Comparison of ENCODE assay signal across 9 cellular contexts in genomic region chr11:33687733-33688479, GRCh38. TPM values are rescaled to one million over a fixed set of nuclear protein-coding genes. Genes with fewer than 3 reads are reported as not detected.
DNase-seq lines count a peak whose midpoint lies in the region; ATAC-seq and TF ChIP-seq lines count a peak whose summit lies in the region.
"Had no signal": no experiment of that assay in that cellular context is flagged by ENCODE, and none has a peak within 500 bp of the region (broad histone marks: within the 10 kb centered on the region; RNA-seq: fewer than 3 reads in every experiment).

No MANE protein-coding gene starts in this region.

- no peaks in the 10 kb centered on the region for H3K36me3 ChIP-seq in A673 (ENCODE audit: insufficient read depth, low read length, poor library complexity, severe bottlenecking)
- no peaks in the 10 kb centered on the region for H3K36me3 ChIP-seq in CD4-positive, alpha-beta memory T cell (ENCODE audit: insufficient read depth, low read length)

- CTCF ChIA-PET in A673 (lab: Charles Lee) = interaction anchor here (0.6 to 0.7 kb wide), 2 partner anchors 49 to 522 kb away, joined by 3 read pairs; no protein-coding TSS in a partner anchor
- CTCF ChIA-PET in CD4-positive, alpha-beta memory T cell (lab: Charles Lee; ENCODE audit: partially characterized antibody) = no interaction called here

- TF ChIP-seq CTCF in A673 (conservative IDR thresholded peaks at IDR 0.05; ENCODE audit: low read depth, low read length) = peak; percentile 99
- peak; percentile 74 for TF ChIP-seq CTCF in progenitor cell of endocrine pancreas (IDR thresholded peaks at IDR 0.05; ENCODE audit: unreplicated experiment)

- peaks cover 23% of the 10 kb centered on the region for H3K4me1 ChIP-seq in A673 (ENCODE audit: insufficient read depth, low read length, poor library complexity, severe bottlenecking)
- H3K4me1 ChIP-seq in CD4-positive, alpha-beta memory T cell (ENCODE audit: insufficient read depth, low read length) = no peaks in the 10 kb centered on the region

- in situ Hi-C loops in G401 (cut with HindIII; ENCODE audit: low sequenced_read_pairs) = no loop called here

- H3K9me3 Mint-ChIP-seq in progenitor cell of endocrine pancreas (ENCODE audit: low read depth) = no peaks in the 10 kb centered on the region
- peaks cover 0 to 4% (median 2%) of the 10 kb centered on the region in 8 donors for H3K9me3 Mint-ChIP-seq in CD4-positive, alpha-beta memory T cell

- no peaks in the 10 kb centered on the region for H3K27me3 ChIP-seq in A673 (replicated peaks; ENCODE audit: insufficient read depth, low read depth, low read length, poor library complexity)
- peaks cover 5% of the 10 kb centered on the region for H3K27me3 ChIP-seq in CD4-positive, alpha-beta memory T cell (ENCODE audit: insufficient read depth, low read length)

- BruUV-seq in A673 (replicated peaks; lab: Mats Ljungman, UMichigan) = no TSS peak

- H3K9me3 ChIP-seq in A673 (ENCODE audit: low read depth, low read length, poor library complexity, severe bottlenecking) = no peaks in the 10 kb centered on the region
- no peaks in the 10 kb centered on the region for H3K9me3 ChIP-seq in CD4-positive, alpha-beta memory T cell (ENCODE audit: control insufficient read depth in 1 of 2, low read length in 2 of 2)

- no peaks in the 10 kb centered on the region for H3K36me3 Mint-ChIP-seq in progenitor cell of endocrine pancreas (ENCODE audit: insufficient read depth)
- no peaks in the 10 kb centered on the region for H3K36me3 Mint-ChIP-seq in CD4-positive, alpha-beta memory T cell

- H3K4me1 Mint-ChIP-seq in progenitor cell of endocrine pancreas (ENCODE audit: low read depth) = peaks cover 33% of the 10 kb centered on the region
- no peaks in the 10 kb centered on the region for H3K4me1 Mint-ChIP-seq in CD4-positive, alpha-beta memory T cell

- no peak overlapping the region for H3K27ac ChIP-seq in A673 (ENCODE audit: low read depth, low read length, poor library complexity, severe bottlenecking)
- H3K27ac ChIP-seq in CD4-positive, alpha-beta memory T cell (ENCODE audit: low read depth, low read length) = no peak overlapping the region

- H3K4me3 Mint-ChIP-seq in progenitor cell of endocrine pancreas (ENCODE audit: low read depth) = no peak overlapping the region
- no peak overlapping the region for H3K4me3 Mint-ChIP-seq in CD4-positive, alpha-beta memory T cell

- H3K4me3 ChIP-seq in A673 (ENCODE audit: low read depth, low read length, poor library complexity, severe bottlenecking) = no peak overlapping the region
- no peak overlapping the region for H3K4me3 ChIP-seq in CD4-positive, alpha-beta memory T cell (ENCODE audit: low read length in 2 of 2)

- no peak overlapping the region for H3K27ac Mint-ChIP-seq in progenitor cell of endocrine pancreas
- H3K27ac Mint-ChIP-seq in CD4-positive, alpha-beta memory T cell = no peak overlapping the region

- peak; percentile 91 for DNase-seq in A673 (ENCODE audit: low spot score)
- peak; percentile 89 for DNase-seq in G401 (ENCODE audit: low spot score)
- peak; percentile 81 for DNase-seq in M059J (ENCODE audit: low read depth)
- DNase-seq in SHP77 (lab: John Stamatoyannopoulos, UW) = peak; percentile 40 to 48
- DNase-seq in progenitor cell of endocrine pancreas (ENCODE audit: low spot score, unreplicated experiment) = peak; percentile 41
- DNase-seq in CD4-positive, alpha-beta memory T cell = no peak

- POLR2A ChIA-PET in A673 (lab: Charles Lee; ENCODE audit: low non-redundant PET) = no interaction called here
- POLR2A ChIA-PET in CD4-positive, alpha-beta memory T cell (lab: Charles Lee; ENCODE audit: partially characterized antibody) = no interaction called here

- intact Hi-C loops in A673 (cut with micrococcal nuclease; ENCODE audit: unreplicated experiment) = loop anchor here (1.0 to 10.0 kb wide), 5 partner anchors 145 to 943 kb away; no protein-coding TSS in a partner anchor
- intact Hi-C loops in CD4-positive, alpha-beta memory T cell (cut with micrococcal nuclease) = no loop called here

- peaks cover 3% of the 10 kb centered on the region for H3K27me3 Mint-ChIP-seq in progenitor cell of endocrine pancreas
- peaks cover 3 to 35% of the 10 kb centered on the region in 2 donors for H3K27me3 Mint-ChIP-seq in CD4-positive, alpha-beta memory T cell

- ATAC-seq in esophagus mucosa (peak; percentile 4), GM18873 (IDR thresholded peaks at IDR 0.05; ENCODE audit: low FRiP score, unreplicated experiment) (no peak)

RNA-seq across cellular contexts. Expression of gene C11orf91, which starts 12.7 kb away (rescaled TPM):
- total RNA-seq in A673 (2021) (not detected in 2 replicates), esophagus mucosa (1.1 TPM), progenitor cell of endocrine pancreas (0.69 and 1.1 TPM in 2 replicates)
- total RNA-seq in G401 (2014; rRNA removed; shearing (Covaris generic)) = not detected in 2 replicates
- total RNA-seq in M059J (2014; rRNA removed; shearing (Covaris generic)) = not detected in 2 replicates
- total RNA-seq in CD4-positive, alpha-beta memory T cell = under 1 TPM in 1 of 2 experiments, not detected in 1; 0.49 TPM
- not detected for polyA plus RNA-seq in CD4-positive, alpha-beta memory T cell
- total RNA-seq: temporal lobe had no signal

RNA-seq across cellular contexts. Expression of gene CD59, which starts 48.3 kb away (rescaled TPM):
- total RNA-seq in A673 (2021) (193 and 204 TPM in 2 replicates), esophagus mucosa (319 TPM), progenitor cell of endocrine pancreas (214 and 218 TPM in 2 replicates)
- 50.9 and 76.4 TPM in 2 replicates for total RNA-seq in G401 (2014; rRNA removed; shearing (Covaris generic))
- 611 and 742 TPM in 2 replicates for total RNA-seq in M059J (2014; rRNA removed; shearing (Covaris generic))
- total RNA-seq in CD4-positive, alpha-beta memory T cell = 100 to 1,000 TPM in 1 of 2 experiments, 10 to 100 TPM in 1; 95.8 to 100 TPM
- polyA plus RNA-seq in CD4-positive, alpha-beta memory T cell = 10 to 100 TPM; 68.3 to 76.1 TPM

Comparison
In these comparisons a context has a peak if more than half of its experiments do, and no peak if none do; other contexts are left out.
1. DNase-seq: peak in A673 (single experiment), G401 (single experiment), M059J (single experiment), SHP77 (2 of 2) and progenitor cell of endocrine pancreas (single experiment); none in CD4-positive, alpha-beta memory T cell (0 of 5).